8 cellular contexts compared by ENCODE assay signal in the genomic region with DNA sequence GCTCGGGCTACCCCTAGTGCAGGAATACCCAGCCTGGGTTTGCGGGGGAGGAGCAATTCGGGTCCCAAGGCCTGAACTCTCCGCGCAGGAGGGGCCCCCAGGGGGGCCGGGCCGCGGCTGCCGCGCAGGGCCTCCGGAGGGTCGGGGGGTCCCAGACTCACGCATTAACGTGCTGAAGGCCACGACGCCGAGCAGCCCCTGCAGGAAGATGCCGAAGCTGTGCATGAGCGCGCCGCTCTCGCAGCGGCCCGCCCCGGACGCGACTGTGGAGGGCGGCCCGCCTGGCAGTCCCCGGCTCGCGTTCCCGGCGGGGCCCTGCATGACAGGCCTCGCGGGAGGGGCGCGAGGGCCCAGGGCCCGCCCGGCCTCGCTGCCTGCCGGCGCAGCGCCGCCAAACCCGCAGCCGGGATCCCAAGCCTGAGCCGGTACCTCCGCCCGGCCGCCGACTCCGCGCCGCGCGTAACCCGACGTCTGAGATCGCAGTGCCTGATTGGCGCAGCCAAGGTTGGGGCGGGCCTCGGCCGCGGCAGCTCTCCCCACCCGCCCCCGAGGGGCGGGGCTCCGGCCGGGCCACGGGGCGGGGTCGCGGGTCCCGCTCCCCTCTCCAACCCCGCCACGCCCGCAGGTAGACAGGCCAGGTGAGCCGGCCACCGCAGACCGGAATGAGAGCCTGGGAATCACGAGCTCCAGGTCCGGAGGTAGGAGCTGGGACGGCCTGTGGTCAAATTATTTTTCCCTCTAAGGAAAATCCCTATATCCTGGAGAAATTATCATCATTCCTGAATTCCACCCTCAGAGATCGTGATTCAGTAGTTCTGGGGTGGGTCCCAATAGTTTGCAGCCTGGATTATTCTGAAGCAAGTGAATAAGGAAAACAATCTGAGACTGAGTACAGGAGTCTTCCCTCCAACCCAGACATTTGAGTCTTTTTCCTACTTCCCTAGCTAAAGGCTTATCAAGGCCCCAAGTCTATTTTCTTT. TPM values are rescaled to one million over a fixed set of nuclear protein-coding genes. Genes with fewer than 3 reads are reported as not detected.
DNase-seq lines count a peak whose midpoint lies in the region; ATAC-seq and TF ChIP-seq lines count a peak whose summit lies in the region.

TSS of gene STIMATE (minus strand) at position 419 of the 980 bp plus-strand sequence. CDS start at position 321, 98 bp downstream.

- H3K4me2 ChIP-seq in mammary epithelial cell (ENCODE audit: insufficient read depth, low read depth, low read length) (peak within 1 kb of the TSS; percentile 94), smooth muscle cell (peak within 1 kb of the TSS; percentile 86)

- H3K79me2 ChIP-seq in mammary epithelial cell (ENCODE audit: insufficient read depth, low read length) = peaks cover 42% of the 10 kb centered on the region
- H3K79me2 ChIP-seq in smooth muscle cell (ENCODE audit: low read depth) = peaks cover 9% of the 10 kb centered on the region

- no peaks in the 10 kb centered on the region for H3F3A ChIP-seq in smooth muscle cell (ENCODE audit: low read depth)

- no peak within 1 kb of the TSS for H3K27ac ChIP-seq in A673 (ENCODE audit: low read depth, low read length, poor library complexity, severe bottlenecking)
- H3K27ac ChIP-seq in mammary epithelial cell (ENCODE audit: insufficient read depth, low read depth, low read length) = peak within 1 kb of the TSS; percentile 47
- no peak within 1 kb of the TSS for H3K27ac ChIP-seq in smooth muscle cell (ENCODE audit: low read depth)

- H3K36me3 ChIP-seq in A673 (ENCODE audit: insufficient read depth, low read length, poor library complexity, severe bottlenecking) (no peaks in the 10 kb centered on the region), mammary epithelial cell (ENCODE audit: insufficient read depth, low read length) (no peaks in the 10 kb centered on the region), smooth muscle cell (ENCODE audit: low read depth) (no peaks in the 10 kb centered on the region)

- CTCF ChIA-PET in A673 (lab: Charles Lee) = no interaction called here
- CTCF ChIA-PET in mammary epithelial cell (lab: Charles Lee; ENCODE audit: low non-redundant PET) = no interaction called here

- intact Hi-C loops in A673 (cut with micrococcal nuclease; ENCODE audit: unreplicated experiment) = no loop called here
- intact Hi-C loops in mammary epithelial cell (cut with micrococcal nuclease) = loop anchor here (5.0 kb wide), 1 partner anchor 175 kb away; no protein-coding TSS in a partner anchor

- no peak for TF ChIP-seq CTCF in A673 (conservative IDR thresholded peaks at IDR 0.05; ENCODE audit: low read depth, low read length)
- TF ChIP-seq CTCF in WI38 (IDR thresholded peaks at IDR 0.05; ENCODE audit: low read depth, low read length) = no peak
- TF ChIP-seq CTCF in mammary epithelial cell (conservative IDR thresholded peaks at IDR 0.05 in 1 of 2, IDR thresholded peaks at IDR 0.05 in 1 of 2; ENCODE audit: extremely low read depth in 1 of 2, insufficient read depth in 1 of 2, low read depth in 1 of 2, low read length in 2 of 2) = no peak
- TF ChIP-seq CTCF in smooth muscle cell (IDR thresholded peaks at IDR 0.05; ENCODE audit: borderline replicate concordance, insufficient read depth, poor library complexity, severe bottlenecking) = no peak

- H4K20me1 ChIP-seq in mammary epithelial cell (ENCODE audit: insufficient read depth, low read length) = no peaks in the 10 kb centered on the region
- peaks cover 18% of the 10 kb centered on the region for H4K20me1 ChIP-seq in smooth muscle cell (ENCODE audit: low read depth)

- 3% methylated on average over 15 of the region's 85 CpGs for WGBS in mammary epithelial cell (ENCODE audit: low coverage, missing lambda C conversion rate)
- under 1% methylated on average over 58 of the region's 85 CpGs for WGBS in smooth muscle cell (ENCODE audit: low lambda C conversion rate)

- ATAC-seq in GM18861 (IDR thresholded peaks at IDR 0.05; ENCODE audit: unreplicated experiment) (peak; percentile 83), HG03066 (IDR thresholded peaks at IDR 0.05; ENCODE audit: low read depth, unreplicated experiment) (peak; percentile 83)

- POLR2A ChIA-PET in A673 (lab: Charles Lee; ENCODE audit: low non-redundant PET) = no interaction called here

- BruUV-seq in A673 (replicated peaks; lab: Mats Ljungman, UMichigan) (no TSS peak), mammary epithelial cell (replicated peaks; lab: Mats Ljungman, UMichigan) (no TSS peak)

- dilution Hi-C loops in mammary epithelial cell (cut with HindIII; ENCODE audit: low sequenced_read_pairs) = no loop called here

- DNase-seq in A673 (ENCODE audit: low spot score) (peak; percentile 75), NCI-H2171 treated with DMSO at 0.1 percent for 48 hours (lab: John Stamatoyannopoulos, UW) (peak; percentile 64), mammary epithelial cell (peak; percentile 84), iPS-NIHi11 (ENCODE audit: low spot score) (peak; percentile 100), smooth muscle cell (lab: John Stamatoyannopoulos, UW; ENCODE audit: unreplicated experiment) (peak; percentile 37)

- no peaks in the 10 kb centered on the region for H3K9me3 ChIP-seq in A673 (ENCODE audit: low read depth, low read length, poor library complexity, severe bottlenecking)
- H3K9me3 ChIP-seq in mammary epithelial cell (replicated peaks; ENCODE audit: insufficient read depth, low read length) = no peaks in the 10 kb centered on the region
- H3K9me3 ChIP-seq in smooth muscle cell (replicated peaks; ENCODE audit: low read depth) = no peaks in the 10 kb centered on the region

- peak within 1 kb of the TSS; percentile 92 for H2AFZ ChIP-seq in mammary epithelial cell (ENCODE audit: low read depth, low read length)
- peak within 1 kb of the TSS; percentile 89 for H2AFZ ChIP-seq in smooth muscle cell (ENCODE audit: low read depth)

- H3K4me1 ChIP-seq in A673 (ENCODE audit: insufficient read depth, low read length, poor library complexity, severe bottlenecking) = no peaks in the 10 kb centered on the region
- H3K4me1 ChIP-seq in mammary epithelial cell (ENCODE audit: insufficient read depth, low read length) = peaks cover 14% of the 10 kb centered on the region
- peaks cover 7% of the 10 kb centered on the region for H3K4me1 ChIP-seq in smooth muscle cell (ENCODE audit: low read depth)

- peak within 1 kb of the TSS; percentile 65 for H3K9ac ChIP-seq in mammary epithelial cell (ENCODE audit: insufficient read depth, low read length)
- H3K9ac ChIP-seq in smooth muscle cell (ENCODE audit: low read depth) = peak within 1 kb of the TSS; percentile 57

- H3K27me3 ChIP-seq in A673 (replicated peaks; ENCODE audit: insufficient read depth, low read depth, low read length, poor library complexity) (no peaks in the 10 kb centered on the region), mammary epithelial cell (ENCODE audit: insufficient read depth, low read length) (no peaks in the 10 kb centered on the region), smooth muscle cell (ENCODE audit: low read depth) (no peaks in the 10 kb centered on the region)

- H3K4me3 ChIP-seq in A673 (ENCODE audit: low read depth, low read length, poor library complexity, severe bottlenecking) = peak within 1 kb of the TSS; percentile 61
- H3K4me3 ChIP-seq in WI38 (ENCODE audit: low read depth, low read length) = peak within 1 kb of the TSS; percentile 89
- H3K4me3 ChIP-seq in mammary epithelial cell (replicated peaks in 1 of 3; ENCODE audit: insufficient read depth in 1 of 3, low read depth in 2 of 3, low read length in 3 of 3) = peak within 1 kb of the TSS; percentile 64 to 88 (median 76)
- peak within 1 kb of the TSS; percentile 71 for H3K4me3 ChIP-seq in smooth muscle cell

- in situ Hi-C loops in mammary epithelial cell (cut with MboI; ENCODE audit: low sequenced_read_pairs in 2 of 2) = no loop called here

RNA-seq across cellular contexts. Expression of gene STIMATE, which starts in this region (rescaled TPM):
- total RNA-seq in A673 (2021) (11.0 and 11.3 TPM in 2 replicates), mammary epithelial cell (10 to 100 TPM; 14.7 to 20.9 TPM), smooth muscle cell (12.8 and 13.1 TPM in 2 replicates)
- polyA plus RNA-seq in mammary epithelial cell (12.1 TPM), smooth muscle cell (12.1 and 18.1 TPM in 2 replicates)
- 19.7 TPM for polyA minus RNA-seq in mammary epithelial cell

Comparison
In these comparisons a context has a peak if more than half of its experiments do, and no peak if none do; other contexts are left out.
1. DNase-seq: peak in every context shown above with its lines; median percentile 100 in iPS-NIHi11; 84 in mammary epithelial cell; 75 in A673; 64 in NCI-H2171 treated with DMSO at 0.1 percent for 48 hours; 37 in smooth muscle cell.